In the genomic region with DNA sequence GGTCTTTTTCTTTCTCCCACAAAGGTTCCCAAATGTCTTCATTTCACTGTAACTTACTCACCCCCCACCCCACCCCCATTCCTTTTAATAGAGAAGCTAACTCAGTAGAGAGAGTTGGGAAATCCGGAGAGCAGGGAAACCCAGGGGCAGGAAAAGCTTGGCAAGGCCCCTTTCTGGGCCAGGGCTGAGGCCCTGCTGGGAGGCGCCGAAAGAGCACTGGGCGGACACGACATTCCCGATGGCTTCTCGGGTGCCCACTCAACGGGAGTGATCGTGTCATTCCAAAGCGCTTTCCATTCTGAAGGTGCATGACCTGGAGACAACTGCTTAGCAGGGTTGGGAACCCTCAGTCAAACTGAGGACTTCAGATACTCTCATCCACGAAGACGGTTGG, we compare ENCODE assay signal across 8 cellular contexts. TPM values are rescaled to one million over a fixed set of nuclear protein-coding genes. Genes with fewer than 3 reads are reported as not detected.
A peak's percentile ranks its signal among the peaks of the same experiment; 100 is the strongest.
DNase-seq lines count a peak whose midpoint lies in the region; ATAC-seq and TF ChIP-seq lines count a peak whose summit lies in the region.

No MANE protein-coding gene starts in this region.

- peaks cover 0 to 1% (median 0%) of the 10 kb centered on the region in 8 donors for H3K9me3 Mint-ChIP-seq in CD4-positive, alpha-beta memory T cell
- H3K9me3 Mint-ChIP-seq in central memory CD8-positive, alpha-beta T cell, result no peaks in the 10 kb centered on the region
- H3K9me3 Mint-ChIP-seq in nephron, result no peaks in the 10 kb centered on the region

- TF ChIP-seq CTCF in nephron (IDR thresholded peaks at IDR 0.05; ENCODE audit: unreplicated experiment in 3 of 3), result no peak

- DNase-seq in CD4-positive, alpha-beta memory T cell, result no peak
- DNase-seq in M059J (ENCODE audit: low read depth) (peak; percentile 13), glomerular visceral epithelial cell (ENCODE audit: extremely low spot score) (no peak), NCI-H1694 treated with DMSO at 0.1 percent for 48 hours (lab: John Stamatoyannopoulos, UW) (no peak), NCI-H1930 (lab: John Stamatoyannopoulos, UW) (no peak)
- DNase-seq in central memory CD8-positive, alpha-beta T cell (ENCODE audit: low spot score in 2 of 2), result no peak
- no peak for DNase-seq in activated effector memory CD4-positive, alpha-beta T cell treated with Interleukin-2 at 50 U/mL for 16 hours

- CTCF ChIA-PET in CD4-positive, alpha-beta memory T cell (lab: Charles Lee; ENCODE audit: partially characterized antibody), result interaction anchor here (11.0 to 15.4 kb wide), 2 partner anchors 10 to 31 kb away, joined by 173 to 216 read pairs; a partner anchor contains a TSS

- H3K4me3 ChIP-seq in CD4-positive, alpha-beta memory T cell (ENCODE audit: low read length in 2 of 2), result peak overlapping the region; percentile 65 to 98

- intact Hi-C loops in CD4-positive, alpha-beta memory T cell (cut with micrococcal nuclease), result loop anchor here (2.0 to 10.0 kb wide), 3 partner anchors 75 to 325 kb away; a partner anchor contains a TSS

- POLR2A ChIA-PET in CD4-positive, alpha-beta memory T cell (lab: Charles Lee; ENCODE audit: partially characterized antibody), result interaction anchor here (0.7 to 22.1 kb wide), 7 partner anchors 1 to 310 kb away, joined by 3 to 629 read pairs (median 96); a partner anchor contains a TSS

- peaks cover 12 to 45% of the 10 kb centered on the region in 2 donors for H3K36me3 Mint-ChIP-seq in CD4-positive, alpha-beta memory T cell
- peaks cover 46% of the 10 kb centered on the region for H3K36me3 Mint-ChIP-seq in central memory CD8-positive, alpha-beta T cell (ENCODE audit: insufficient read depth)
- peaks cover 29% of the 10 kb centered on the region for H3K36me3 Mint-ChIP-seq in nephron (ENCODE audit: low read depth)

- no peaks in the 10 kb centered on the region for H3K9me3 ChIP-seq in CD4-positive, alpha-beta memory T cell (ENCODE audit: control insufficient read depth in 1 of 2, low read length in 2 of 2)

- H3K36me3 ChIP-seq in CD4-positive, alpha-beta memory T cell (ENCODE audit: insufficient read depth, low read length), result peaks cover 34% of the 10 kb centered on the region

- peak overlapping the region; percentile 89 to 98 (median 95) for H3K4me3 Mint-ChIP-seq in CD4-positive, alpha-beta memory T cell
- peak overlapping the region; percentile 98 for H3K4me3 Mint-ChIP-seq in central memory CD8-positive, alpha-beta T cell
- H3K4me3 Mint-ChIP-seq in nephron, result peak overlapping the region; percentile 96 to 98 (median 98)

- peak overlapping the region; percentile 70 to 95 (median 88) for H3K27ac Mint-ChIP-seq in CD4-positive, alpha-beta memory T cell
- no peak overlapping the region for H3K27ac Mint-ChIP-seq in central memory CD8-positive, alpha-beta T cell (ENCODE audit: low read depth)
- peak overlapping the region; percentile 51 to 76 (median 74) for H3K27ac Mint-ChIP-seq in nephron

- H3K4me1 Mint-ChIP-seq in CD4-positive, alpha-beta memory T cell, result peaks cover 16 to 66% (median 37%) of the 10 kb centered on the region in 4 donors
- H3K4me1 Mint-ChIP-seq in central memory CD8-positive, alpha-beta T cell, result peaks cover 26% of the 10 kb centered on the region
- peaks cover 15% of the 10 kb centered on the region for H3K4me1 Mint-ChIP-seq in nephron

- no peaks in the 10 kb centered on the region for H3K27me3 Mint-ChIP-seq in CD4-positive, alpha-beta memory T cell
- H3K27me3 Mint-ChIP-seq in central memory CD8-positive, alpha-beta T cell, result no peaks in the 10 kb centered on the region
- H3K27me3 Mint-ChIP-seq in nephron (ENCODE audit: low read depth), result peaks cover 3% of the 10 kb centered on the region

- peaks cover 49% of the 10 kb centered on the region for H3K4me1 ChIP-seq in CD4-positive, alpha-beta memory T cell (ENCODE audit: insufficient read depth, low read length)

- no peaks in the 10 kb centered on the region for H3K27me3 ChIP-seq in CD4-positive, alpha-beta memory T cell (ENCODE audit: insufficient read depth, low read length)

- no peak for ATAC-seq in central memory CD8-positive, alpha-beta T cell (replicated peaks; ENCODE audit: extremely low read depth, poor library complexity, severe bottlenecking)

- peak overlapping the region; percentile 97 for H3K27ac ChIP-seq in CD4-positive, alpha-beta memory T cell (ENCODE audit: low read depth, low read length)

RNA-seq across cellular contexts. Expression of a gene that starts 1.6 kb away (rescaled TPM):
- 10 to 100 TPM; 31.2 to 32.8 TPM for total RNA-seq in CD4-positive, alpha-beta memory T cell
- polyA plus RNA-seq in CD4-positive, alpha-beta memory T cell, result 10 to 100 TPM; 32.2 to 41.3 TPM
- 23.2 and 23.6 TPM in 2 replicates for total RNA-seq in M059J (2014; rRNA removed; shearing (Covaris generic))

RNA-seq across cellular contexts. Expression of a gene that starts 2.0 kb away (rescaled TPM):
- 10 to 100 TPM; 77.9 to 85.7 TPM for total RNA-seq in CD4-positive, alpha-beta memory T cell
- 100 to 1,000 TPM; 145 to 169 TPM for polyA plus RNA-seq in CD4-positive, alpha-beta memory T cell
- 174 and 181 TPM in 2 replicates for total RNA-seq in M059J (2014; rRNA removed; shearing (Covaris generic))

RNA-seq across cellular contexts. Expression of a gene that starts 9.3 kb away (rescaled TPM):
- total RNA-seq in CD4-positive, alpha-beta memory T cell, result 10 to 100 TPM; 87.5 to 89.6 TPM
- polyA plus RNA-seq in CD4-positive, alpha-beta memory T cell, result 10 to 100 TPM; 82.9 to 87.5 TPM
- 112 and 119 TPM in 2 replicates for total RNA-seq in M059J (2014; rRNA removed; shearing (Covaris generic))

RNA-seq across cellular contexts. Expression of a gene that starts 12.7 kb away (rescaled TPM):
- total RNA-seq in CD4-positive, alpha-beta memory T cell, result 100 to 1,000 TPM; 287 to 295 TPM
- polyA plus RNA-seq in CD4-positive, alpha-beta memory T cell, result 100 to 1,000 TPM; 105 to 143 TPM
- 27.0 and 39.0 TPM in 2 replicates for total RNA-seq in M059J (2014; rRNA removed; shearing (Covaris generic))

RNA-seq across cellular contexts. Expression of a gene that starts 29.9 kb away (rescaled TPM):
- 10 to 100 TPM; 79.3 to 87.3 TPM for total RNA-seq in CD4-positive, alpha-beta memory T cell
- 10 to 100 TPM; 29.7 to 32.8 TPM for polyA plus RNA-seq in CD4-positive, alpha-beta memory T cell
- 13.3 and 25.7 TPM in 2 replicates for total RNA-seq in M059J (2014; rRNA removed; shearing (Covaris generic))
